ENCODE assay signal across 8 cellular contexts in the genomic region with DNA sequence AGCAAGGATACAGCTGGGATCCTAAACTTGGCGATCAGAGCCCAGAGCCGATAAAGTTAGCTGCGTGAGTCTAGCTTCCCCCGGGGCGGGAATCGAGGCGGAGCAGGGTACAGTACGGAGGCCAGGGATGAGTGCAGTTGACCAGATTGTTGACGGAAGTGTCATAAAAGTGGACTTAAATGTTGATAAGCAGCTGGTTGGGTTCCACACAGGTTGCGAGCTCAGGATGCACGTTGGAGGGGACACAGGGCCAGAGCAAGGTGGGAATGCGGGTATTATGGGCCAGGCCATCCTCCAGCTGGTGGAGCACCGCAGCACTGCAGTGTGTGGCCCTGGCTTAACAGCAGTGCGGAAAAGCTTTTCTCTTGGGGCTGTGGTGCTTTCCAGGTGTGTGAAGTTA.
A peak's percentile ranks its signal among the peaks of the same experiment; 100 is the strongest.
DNase-seq lines count a peak whose midpoint lies in the region; ATAC-seq, FAIRE-seq and TF ChIP-seq lines count a peak whose summit lies in the region.
"Not testable (repeated sequence)": the region's sequence is repeated elsewhere in the genome, so short reads cannot be mapped to it uniquely, and the experiment has no call there.

No MANE protein-coding gene starts in this region.

- in situ Hi-C loops in transverse colon (cut with MboI; ENCODE audit: low pct_ligation_motif_present in 1 of 4, low pct_unique_long_range_greater_than_20kb in 1 of 4, low sequenced_read_pairs in 3 of 4): not testable (repeated sequence)

- H3K4me3 ChIP-seq in HEK293 (ENCODE audit: low read depth, low read length): peak overlapping the region; percentile 45
- peak overlapping the region; percentile 64 for H3K4me3 ChIP-seq in Jurkat, Clone E6-1 (ENCODE audit: low read length)
- H3K4me3 ChIP-seq in WI38 (ENCODE audit: low read depth, low read length): peak overlapping the region; percentile 56
- H3K4me3 ChIP-seq in bronchial epithelial cell (ENCODE audit: low read depth, low read length): peak overlapping the region; percentile 53
- peak overlapping the region; percentile 44 to 49 for H3K4me3 ChIP-seq in right atrium auricular region
- peak overlapping the region; percentile 76 to 78 for H3K4me3 ChIP-seq in neuronal stem cell (ENCODE audit: low read length in 2 of 2)
- peak overlapping the region in 3 of 4 donors; percentile 18 to 40 (median 20) for H3K4me3 ChIP-seq in transverse colon

- not testable (repeated sequence) for H2BK12ac ChIP-seq in neuronal stem cell (ENCODE audit: low read length)

- H3K79me1 ChIP-seq in neuronal stem cell (ENCODE audit: low read depth, low read length): not testable (repeated sequence)

- ATAC-seq in GM18498 (IDR thresholded peaks at IDR 0.05; ENCODE audit: unreplicated experiment): peak; percentile 54

- TF ChIP-seq EP300 in transverse colon (IDR thresholded peaks at IDR 0.05; ENCODE audit: low read depth): not testable (repeated sequence)

- H3K4me1 ChIP-seq in HEK293 (ENCODE audit: control insufficient read depth, insufficient read depth, low read length); right atrium auricular region; neuronal stem cell (ENCODE audit: control insufficient read depth in 2 of 2, insufficient read depth in 1 of 2, low read depth in 1 of 2, low read length in 2 of 2); transverse colon: not testable (repeated sequence)

- not testable (repeated sequence) for H3K9me3 ChIP-seq in HEK293 (ENCODE audit: control insufficient read depth, insufficient read depth, low read depth, low read length); right atrium auricular region; neuronal stem cell (replicated peaks in 1 of 2; ENCODE audit: control insufficient read depth in 2 of 2, insufficient read depth in 1 of 2, low read depth in 1 of 2, low read length in 2 of 2); transverse colon

- no CpG with 5 or more reads among the region's 14 CpGs for WGBS in neuronal stem cell (ENCODE audit: extremely low coverage in 2 of 2, insufficient read length in 2 of 2, insufficient replicate concordance in 1 of 2), 2 donors
- 17% methylated on average over 2 of the region's 14 CpGs; no CpG with 5 or more reads in 1 of the 2 donors for WGBS in transverse colon (ENCODE audit: low coverage in 1 of 2), 2 donors

- not testable (repeated sequence) for FAIRE-seq in bronchial epithelial cell (lab: Jason Lieb, UNC)

- POLR2A ChIA-PET in HEK293 (lab: Yijun Ruan, JAX): not testable (repeated sequence)

- not testable (repeated sequence) for H4K91ac ChIP-seq in neuronal stem cell (ENCODE audit: low read depth, low read length, poor library complexity)

- H3K4ac ChIP-seq in neuronal stem cell (ENCODE audit: low read length): not testable (repeated sequence)

- not testable (repeated sequence) for H3K9ac ChIP-seq in neuronal stem cell (ENCODE audit: low read depth, low read length, poor library complexity)

- not testable (repeated sequence) for H2BK5ac ChIP-seq in neuronal stem cell (ENCODE audit: low read length)

- not testable (repeated sequence) for H3K18ac ChIP-seq in neuronal stem cell (ENCODE audit: low read length)

- H3K14ac ChIP-seq in neuronal stem cell (ENCODE audit: low read length): not testable (repeated sequence)

- not testable (repeated sequence) for H3K4me2 ChIP-seq in neuronal stem cell (ENCODE audit: insufficient read depth, low read length, poor library complexity, severe bottlenecking)

- not testable (repeated sequence) for DNase-seq in Jurkat, Clone E6-1 (ENCODE audit: low read depth, low spot score); bronchial epithelial cell (ENCODE audit: low read depth); right atrium auricular region (ENCODE audit: low spot score); neuronal stem cell (ENCODE audit: low spot score)
- peak; percentile 26 for DNase-seq in transverse colon

- CTCF ChIA-PET in HEK293 (lab: Yijun Ruan, JAX): not testable (repeated sequence)

- not testable (repeated sequence) for H3K23ac ChIP-seq in neuronal stem cell (ENCODE audit: low read depth, low read length, poor library complexity)

- H3K27ac ChIP-seq in HEK293 (ENCODE audit: extremely low read depth, low read depth, low read length) (peak overlapping the region; percentile 68), transverse colon (peak overlapping the region; percentile 72 to 79 (median 77))
- H3K27ac ChIP-seq in right atrium auricular region; neuronal stem cell (replicated peaks; ENCODE audit: low read length): not testable (repeated sequence)

- H2AFZ ChIP-seq in neuronal stem cell (ENCODE audit: low read length): peak overlapping the region; percentile 49

- not testable (repeated sequence) for TF ChIP-seq CTCF in HEK293 (tag by site-specific recombination; IDR thresholded peaks at IDR 0.05); WI38 (IDR thresholded peaks at IDR 0.05; ENCODE audit: low read depth, low read length); right atrium auricular region (IDR thresholded peaks at IDR 0.05); transverse colon (IDR thresholded peaks at IDR 0.05)
- TF ChIP-seq CTCF in bronchial epithelial cell (IDR thresholded peaks at IDR 0.05; ENCODE audit: insufficient read depth, low read length, severe bottlenecking): peak; percentile 11

- intact Hi-C loops in transverse colon (cut with DNase I; ENCODE audit: low total_unique reads): not testable (repeated sequence)

- not testable (repeated sequence) for H2AK5ac ChIP-seq in neuronal stem cell (ENCODE audit: low read depth, low read length)

- not testable (repeated sequence) for H3K27me3 ChIP-seq in bronchial epithelial cell (ENCODE audit: control insufficient read depth, insufficient read depth, low read length); right atrium auricular region; neuronal stem cell (ENCODE audit: control insufficient read depth in 3 of 3, insufficient read depth in 3 of 3, low read depth in 1 of 3, low read length in 3 of 3); transverse colon

- H2BK120ac ChIP-seq in neuronal stem cell (ENCODE audit: low read depth, low read length): not testable (repeated sequence)

- not testable (repeated sequence) for H2BK15ac ChIP-seq in neuronal stem cell (ENCODE audit: low read length)

- not testable (repeated sequence) for TF ChIP-seq POLR2A in transverse colon (IDR thresholded peaks at IDR 0.05)

- not testable (repeated sequence) for H3K36me3 ChIP-seq in HEK293 (ENCODE audit: control insufficient read depth in 2 of 2, insufficient read depth in 1 of 2, low read length in 2 of 2); bronchial epithelial cell (ENCODE audit: control insufficient read depth, insufficient read depth, low read length); right atrium auricular region; neuronal stem cell (replicated peaks in 1 of 2; ENCODE audit: control insufficient read depth in 2 of 2, insufficient read depth in 2 of 2, low read length in 2 of 2); transverse colon

- H4K8ac ChIP-seq in neuronal stem cell (ENCODE audit: low read depth, low read length): not testable (repeated sequence)

Comparison
In these comparisons a context has a peak if more than half of its experiments do, and no peak if none do; other contexts are left out.
1. H3K4me3 ChIP-seq: peak in every context shown above with its lines; median percentile 77 in neuronal stem cell; 64 in Jurkat, Clone E6-1; 56 in WI38; 53 in bronchial epithelial cell; 46 in right atrium auricular region; 45 in HEK293; 20 in transverse colon.